Comparison of ENCODE assay signal across 8 cellular contexts in genomic region chr7:13990319-13990983, GRCh38. TPM values are rescaled to one million over a fixed set of nuclear protein-coding genes. Genes with fewer than 3 reads are reported as not detected.
DNase-seq lines count a peak whose midpoint lies in the region; ATAC-seq and TF ChIP-seq lines count a peak whose summit lies in the region.

No MANE protein-coding gene starts in this region.

- POLR2A ChIA-PET in PC-3 (lab: Charles Lee; ENCODE audit: unreplicated experiment) = interaction anchor here (0.6 to 3.3 kb wide), 9 partner anchors 10 to 471 kb away, joined by 3 to 36 read pairs (median 5); no protein-coding TSS in a partner anchor

- H3F3A ChIP-seq in PC-3 (ENCODE audit: low read length, unreplicated experiment) = no peaks in the 10 kb centered on the region

- no peak for TF ChIP-seq CTCF in PC-3 (conservative IDR thresholded peaks at IDR 0.05; ENCODE audit: low read depth, low read length)
- no peak for TF ChIP-seq CTCF in body of pancreas (IDR thresholded peaks at IDR 0.05)

- DNase-seq in DMS 273 treated with DMSO at 0.1 percent for 48 hours (lab: John Stamatoyannopoulos, UW) = peak; percentile 70
- peak; percentile 54 for DNase-seq in PC-3
- DNase-seq in body of pancreas = peak; percentile 18 to 40 (median 30)
- peak; percentile 72 for DNase-seq in iPS DF 6.9 (ENCODE audit: low read depth, low spot score)
- DNase-seq in sciatic nerve (ENCODE audit: low spot score) = peak; percentile 65
- DNase-seq in effector CD4-positive, alpha-beta T cell = no peak

- H3K4me3 ChIP-seq in HUES64 (ENCODE audit: low read length) (peak overlapping the region; percentile 86), PC-3 (ENCODE audit: low read length) (peak overlapping the region; percentile 77), body of pancreas (peak overlapping the region; percentile 35 to 58), iPS DF 6.9 (ENCODE audit: low read length) (peak overlapping the region; percentile 73; the same call in 1 of the 2 replicates)

- H3K27me3 ChIP-seq in HUES64 (ENCODE audit: insufficient read depth, low read length) = no peaks in the 10 kb centered on the region
- no peaks in the 10 kb centered on the region for H3K27me3 ChIP-seq in PC-3 (ENCODE audit: low read length)
- H3K27me3 ChIP-seq in body of pancreas = no peaks in the 10 kb centered on the region
- no peaks in the 10 kb centered on the region for H3K27me3 ChIP-seq in iPS DF 6.9 (ENCODE audit: control insufficient read depth, insufficient read depth, low read length)

- peak overlapping the region; percentile 94 for H3K4me2 ChIP-seq in PC-3 (ENCODE audit: low read length)

- no peaks in the 10 kb centered on the region for H4K20me1 ChIP-seq in PC-3 (ENCODE audit: low read length)

- ATAC-seq in GM21515 (IDR thresholded peaks at IDR 0.05; ENCODE audit: unreplicated experiment) = peak; percentile 52
- ATAC-seq in PC-3 = peak; percentile 44
- ATAC-seq in body of pancreas = peak; percentile 25
- peak; percentile 31 for ATAC-seq in sciatic nerve

- peaks cover 4% of the 10 kb centered on the region; the same call in 1 of the 2 replicates for H3K79me2 ChIP-seq in PC-3 (ENCODE audit: low read length)

- peak overlapping the region; percentile 93 for H2AFZ ChIP-seq in PC-3 (ENCODE audit: low read length)

- WGBS in HUES64 = under 1% methylated on average over 24 of the region's 24 CpGs
- WGBS in body of pancreas, 2 donors = 0% methylated on average over 24 of the region's 24 CpGs
- WGBS in iPS DF 6.9 (ENCODE audit: insufficient coverage, insufficient read length) = no CpG with 5 or more reads among the region's 24 CpGs

- CTCF ChIA-PET in PC-3 (lab: Charles Lee) = interaction anchor here (0.6 to 1.5 kb wide), 3 partner anchors 466 to 701 kb away, joined by 3 to 4 read pairs (median 3); no protein-coding TSS in a partner anchor

- H3K36me3 ChIP-seq in HUES64 (ENCODE audit: insufficient read depth, low read length) = no peaks in the 10 kb centered on the region; the same call in 1 of the 2 replicates
- H3K36me3 ChIP-seq in PC-3 (ENCODE audit: low read depth, low read length) = no peaks in the 10 kb centered on the region
- H3K36me3 ChIP-seq in body of pancreas (replicated peaks in 1 of 2; ENCODE audit: insufficient read depth in 1 of 2, low read depth in 2 of 2) = no peaks in the 10 kb centered on the region
- no peaks in the 10 kb centered on the region for H3K36me3 ChIP-seq in iPS DF 6.9 (ENCODE audit: control insufficient read depth, insufficient read depth, low read length)

- H3K9ac ChIP-seq in HUES64 (ENCODE audit: low read depth, low read length) (peak overlapping the region; percentile 81), PC-3 (ENCODE audit: low read length) (peak overlapping the region; percentile 72)

- H3K4me1 ChIP-seq in HUES64 (ENCODE audit: insufficient read depth, low read length) = peaks cover 41% of the 10 kb centered on the region
- peaks cover 33% of the 10 kb centered on the region for H3K4me1 ChIP-seq in PC-3 (ENCODE audit: insufficient read depth, low read length)
- H3K4me1 ChIP-seq in body of pancreas = peaks cover 11% of the 10 kb centered on the region
- peaks cover 2% of the 10 kb centered on the region; the same call in 1 of the 2 replicates for H3K4me1 ChIP-seq in iPS DF 6.9 (ENCODE audit: control insufficient read depth, insufficient read depth, low read length)

- H3K9me2 ChIP-seq in PC-3 (replicated peaks; ENCODE audit: low read length) = no peaks in the 10 kb centered on the region

- no peaks in the 10 kb centered on the region for H3K9me3 ChIP-seq in HUES64 (ENCODE audit: insufficient read depth, low read depth, low read length)
- no peaks in the 10 kb centered on the region for H3K9me3 ChIP-seq in PC-3 (ENCODE audit: low read length)
- H3K9me3 ChIP-seq in body of pancreas = no peaks in the 10 kb centered on the region
- H3K9me3 ChIP-seq in iPS DF 6.9 (ENCODE audit: control insufficient read depth, insufficient read depth, low read length) = no peaks in the 10 kb centered on the region

- no TSS peak for BruUV-seq in PC-3 (replicated peaks; lab: Mats Ljungman, UMichigan)

- intact Hi-C loops in PC-3 (cut with micrococcal nuclease) = loop anchor here (1.0 to 10.0 kb wide), 6 partner anchors 9 to 466 kb away; no protein-coding TSS in a partner anchor
- intact Hi-C loops in body of pancreas (cut with DNase I) = no loop called here
- intact Hi-C loops in sciatic nerve (cut with DNase I) = no loop called here

- peak in 1 of 3 donors; percentile 24 for TF ChIP-seq POLR2A in body of pancreas (IDR thresholded peaks at IDR 0.05)

- H3K27ac ChIP-seq in HUES64 (ENCODE audit: low read depth, low read length) (peak overlapping the region; percentile 92), PC-3 (ENCODE audit: low read length) (peak overlapping the region; percentile 82), body of pancreas (peak overlapping the region; percentile 26 to 85 (median 74)), iPS DF 6.9 (ENCODE audit: low read length) (peak overlapping the region; percentile 55)

RNA-seq across cellular contexts. Expression of gene ETV1, which starts 1.0 kb away (rescaled TPM):
- polyA plus RNA-seq in HUES64 (2013, experiment 1 of 2) = 43.6 TPM
- polyA plus RNA-seq in HUES64 (2013, experiment 2 of 2) = 53.4 TPM
- 10.4 and 20.6 TPM in 2 replicates for total RNA-seq in PC-3 (2014; rRNA removed)
- total RNA-seq in body of pancreas = 1 to 10 TPM; 2.6 TPM
- 45.3 TPM for total RNA-seq in sciatic nerve
